Comparison of ENCODE assay signal across 21 cellular contexts in the genomic region with DNA sequence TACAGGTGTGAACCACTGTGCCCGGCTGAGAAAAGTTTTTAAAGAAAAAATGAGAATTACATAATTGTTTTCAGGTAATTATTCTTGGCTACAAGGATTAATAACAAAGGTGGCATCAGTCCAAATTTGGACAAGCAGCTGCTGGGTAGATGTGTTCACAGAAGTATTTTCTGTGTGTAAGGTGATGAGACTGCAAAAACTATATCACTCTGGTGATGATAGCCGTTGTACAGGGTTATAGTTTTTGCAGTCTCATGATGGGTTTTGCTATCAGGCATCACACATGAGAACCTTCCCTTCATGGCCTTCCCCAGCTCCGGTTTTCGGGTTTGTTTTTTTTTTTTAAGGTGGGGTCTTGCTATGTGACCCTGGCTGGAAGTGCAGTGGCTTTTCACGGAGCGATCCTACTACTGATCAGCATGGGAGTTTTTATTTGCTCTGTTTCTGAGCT.
"Had no signal": no experiment of that assay in that cellular context is flagged by ENCODE, and none has a peak within 500 bp of the region (broad histone marks: within the 10 kb centered on the region; RNA-seq: fewer than 3 reads in every experiment).

No MANE protein-coding gene starts in this region.

- H3K9me3 Mint-ChIP-seq: activated CD4-positive, alpha-beta T cell treated with anti-CD3 and anti-CD28 coated beads, Interleukin-2, amount 10 ng/mL, durations not matched to agents 24 days and 14 days; activated CD8-positive, alpha-beta T cell treated with anti-CD3 and anti-CD28 coated beads for 36 hours; activated naive CD8-positive, alpha-beta T cell treated with anti-CD3 and anti-CD28 coated beads for 36 hours; activated T-cell treated with anti-CD3 and anti-CD28 coated beads, Interleukin-2, amount 50 U/mL, for 72 hours; activated T-helper 17 cell treated with anti-CD3 and anti-CD28 coated beads, Interleukin-2, amount 50 U/mL, for 72 hours; central memory CD8-positive, alpha-beta T cell; T-helper 1 cell treated with Interleukin-12 subunit alpha and Interleukin-12 subunit beta and Interleukin-4 antibody, amounts not matched to agents 30 μg/mL and 1 μg/mL, for 36 hours; T-helper 2 cell treated with Interferon-gamma antibody and Interleukin-4, amounts not matched to agents 5 μg/mL and 100 μg/mL, for 36 hours had no signal

- H3K36me3 Mint-ChIP-seq: activated naive CD8-positive, alpha-beta T cell treated with anti-CD3 and anti-CD28 coated beads for 36 hours had no signal

- H3K27me3 Mint-ChIP-seq: activated CD4-positive, alpha-beta T cell treated with anti-CD3 and anti-CD28 coated beads, Interleukin-2, amount 10 ng/mL, durations not matched to agents 24 days and 14 days; activated CD8-positive, alpha-beta T cell treated with anti-CD3 and anti-CD28 coated beads for 36 hours; activated naive CD8-positive, alpha-beta T cell treated with anti-CD3 and anti-CD28 coated beads for 36 hours; activated T-helper 17 cell treated with anti-CD3 and anti-CD28 coated beads, Interleukin-2, amount 50 U/mL, for 72 hours; central memory CD8-positive, alpha-beta T cell had no signal

- H3K27ac Mint-ChIP-seq: activated CD4-positive, alpha-beta T cell treated with anti-CD3 and anti-CD28 coated beads, Interleukin-2, amount 10 ng/mL, durations not matched to agents 24 days and 14 days; activated CD8-positive, alpha-beta T cell treated with anti-CD3 and anti-CD28 coated beads for 36 hours; activated naive CD8-positive, alpha-beta T cell treated with anti-CD3 and anti-CD28 coated beads for 36 hours; activated T-cell treated with anti-CD3 and anti-CD28 coated beads, Interleukin-2, amount 50 U/mL, for 72 hours; activated T-helper 17 cell treated with anti-CD3 and anti-CD28 coated beads, Interleukin-2, amount 50 U/mL, for 72 hours; T-helper 1 cell treated with Interleukin-12 subunit alpha and Interleukin-12 subunit beta and Interleukin-4 antibody, amounts not matched to agents 30 μg/mL and 1 μg/mL, for 36 hours; T-helper 2 cell treated with Interferon-gamma antibody and Interleukin-4, amounts not matched to agents 5 μg/mL and 100 μg/mL, for 36 hours had no signal

- H3K4me3 Mint-ChIP-seq: activated CD4-positive, alpha-beta T cell treated with anti-CD3 and anti-CD28 coated beads, Interleukin-2, amount 10 ng/mL, durations not matched to agents 24 days and 14 days; activated CD8-positive, alpha-beta T cell treated with anti-CD3 and anti-CD28 coated beads for 36 hours; activated naive CD8-positive, alpha-beta T cell treated with anti-CD3 and anti-CD28 coated beads for 36 hours; activated T-cell treated with anti-CD3 and anti-CD28 coated beads, Interleukin-2, amount 50 U/mL, for 72 hours; activated T-helper 17 cell treated with anti-CD3 and anti-CD28 coated beads, Interleukin-2, amount 50 U/mL, for 72 hours; central memory CD8-positive, alpha-beta T cell; T-helper 1 cell treated with Interleukin-12 subunit alpha and Interleukin-12 subunit beta and Interleukin-4 antibody, amounts not matched to agents 30 μg/mL and 1 μg/mL, for 36 hours; T-helper 2 cell treated with Interferon-gamma antibody and Interleukin-4, amounts not matched to agents 5 μg/mL and 100 μg/mL, for 36 hours had no signal

- ATAC-seq: activated CD8-positive, alpha-beta T cell treated with anti-CD3 and anti-CD28 coated beads for 36 hours; activated T-cell treated with anti-CD3 and anti-CD28 coated beads, Interleukin-2, amount 50 U/mL, for 72 hours; activated T-helper 17 cell treated with anti-CD3 and anti-CD28 coated beads, Interleukin-2, amount 50 U/mL, for 72 hours had no signal

- H3K4me1 Mint-ChIP-seq: activated T-helper 17 cell treated with anti-CD3 and anti-CD28 coated beads, Interleukin-2, amount 50 U/mL, for 72 hours; central memory CD8-positive, alpha-beta T cell had no signal

- DNase-seq: activated CD4-positive, alpha-beta T cell treated with anti-CD3 and anti-CD28 coated beads, Interleukin-2, amount 10 ng/mL, durations not matched to agents 24 days and 14 days; activated CD4-positive, alpha-beta T cell treated with anti-CD3 and anti-CD28 coated beads, Interleukin-2, amount 50 U/mL, for 4 hours; activated CD8-positive, alpha-beta T cell treated with anti-CD3 and anti-CD28 coated beads for 36 hours; activated effector memory CD4-positive, alpha-beta T cell treated with anti-CD3 and anti-CD28 coated beads, Interleukin-2, amount 50 U/mL, for 16 hours; activated naive CD4-positive, alpha-beta T cell; activated naive CD4-positive, alpha-beta T cell treated with anti-CD3 and anti-CD28 coated beads, Interleukin-2, amount 50 U/mL, for 16 hours; activated naive CD8-positive, alpha-beta T cell treated with anti-CD3 and anti-CD28 coated beads for 36 hours; activated T-cell treated with anti-CD3 and anti-CD28 coated beads, Interleukin-2, amount 50 U/mL, for 1 hour; activated T-cell treated with anti-CD3 and anti-CD28 coated beads, Interleukin-2, amount 50 U/mL, for 72 hours; amniotic stem cell; NCI-H1436 treated with DMSO at 0.1 percent for 48 hours; NCI-H1694 treated with DMSO at 0.1 percent for 48 hours; NCI-H2029; NCI-H345; NCI-H524 treated with DMSO at 0.1 percent for 48 hours; SHP77; SJCRH30 had no signal
